ENCODE assay signal across 9 cellular contexts in the genomic region with DNA sequence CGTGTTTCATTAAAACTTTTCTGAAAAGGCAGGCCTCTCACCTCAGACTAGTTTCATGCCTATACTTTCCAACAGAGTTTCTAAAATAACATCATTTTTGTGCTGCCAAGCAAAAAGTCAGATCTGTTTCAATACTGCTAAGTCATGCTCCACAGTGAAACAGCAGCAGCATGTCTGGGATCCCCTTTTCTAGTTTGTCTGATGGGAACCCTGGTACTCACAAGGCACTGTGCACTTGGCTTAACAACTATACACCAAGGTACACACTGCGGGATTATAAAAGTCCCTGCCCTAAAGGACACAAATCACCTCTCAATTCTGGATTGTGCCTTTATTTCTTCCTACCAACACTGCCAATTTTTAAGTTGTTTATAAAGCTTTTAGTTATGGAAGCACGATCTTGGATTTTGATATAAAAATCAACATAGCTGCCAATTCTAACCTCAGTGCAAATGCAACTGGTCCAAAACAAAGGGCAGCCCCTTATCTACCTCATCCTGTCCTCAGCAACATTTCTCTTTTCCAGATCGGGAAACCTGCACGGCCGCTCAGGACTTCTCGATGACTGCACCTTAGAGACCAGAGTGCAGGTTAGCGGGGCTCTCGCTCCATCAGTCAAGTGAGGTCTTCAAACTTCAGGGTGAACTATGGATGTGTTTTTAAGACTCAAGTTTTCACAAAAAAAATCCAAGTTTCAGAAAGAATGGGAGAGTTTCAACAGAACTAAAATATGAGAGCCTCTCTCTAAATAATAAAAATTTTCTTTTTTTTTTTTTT. TPM values are rescaled to one million over a fixed set of nuclear protein-coding genes. Genes with fewer than 3 reads are reported as not detected.
DNase-seq lines count a peak whose midpoint lies in the region; FAIRE-seq and TF ChIP-seq lines count a peak whose summit lies in the region.
"Had no signal": no experiment of that assay in that cellular context is flagged by ENCODE, and none has a peak within 500 bp of the region (broad histone marks: within the 10 kb centered on the region; RNA-seq: fewer than 3 reads in every experiment).

No MANE protein-coding gene starts in this region.

- peak overlapping the region in 1 of 2 donors; percentile 39 for H3K4me3 Mint-ChIP-seq in CD14-positive monocyte

- peaks cover 23% of the 10 kb centered on the region in 2 donors for H3K36me3 Mint-ChIP-seq in CD14-positive monocyte

- 63 to 77% (median 69%) methylated on average over 9 of the region's 9 CpGs for WGBS in small intestine, 3 donors

- TF ChIP-seq CTCF in CD14-positive monocyte (IDR thresholded peaks at IDR 0.05) (no peak), ascending aorta (IDR thresholded peaks at IDR 0.05) (no peak)

- peak overlapping the region; percentile 100 for H3K27ac ChIP-seq in ascending aorta
- H3K27ac ChIP-seq in muscle layer of colon (ENCODE audit: low read depth, low read length), result peak overlapping the region; percentile 96
- H3K27ac ChIP-seq in small intestine (ENCODE audit: low read depth in 1 of 2, low read length in 1 of 2), result no peak overlapping the region

- peak overlapping the region in 6 of 7 donors; percentile 62 to 93 (median 64) for H3K27ac Mint-ChIP-seq in CD14-positive monocyte

- peak overlapping the region in 1 of 2 donors; percentile 97 for H3K4me3 ChIP-seq in ascending aorta
- H3K4me3 ChIP-seq in muscle layer of colon (ENCODE audit: low read depth in 1 of 2, low read length in 2 of 2), result no peak overlapping the region
- H3K4me3 ChIP-seq in small intestine (ENCODE audit: low read depth in 1 of 2, low read length in 2 of 2), result no peak overlapping the region

- peaks cover 38% of the 10 kb centered on the region for H3K4me1 Mint-ChIP-seq in CD14-positive monocyte

- peaks cover 0 to 2% (median 0%) of the 10 kb centered on the region in 3 donors for H3K27me3 Mint-ChIP-seq in CD14-positive monocyte (ENCODE audit: low read depth in 3 of 3)

- H3K9me3 ChIP-seq in ascending aorta (no peaks in the 10 kb centered on the region), muscle layer of colon (ENCODE audit: low read length) (no peaks in the 10 kb centered on the region), small intestine (ENCODE audit: control insufficient read depth, low read depth) (no peaks in the 10 kb centered on the region)

- H3K4me1 ChIP-seq in ascending aorta, result peaks cover 0 to 17% of the 10 kb centered on the region in 2 donors
- H3K4me1 ChIP-seq in muscle layer of colon (ENCODE audit: insufficient read depth, low read length), result peaks cover 27% of the 10 kb centered on the region
- H3K4me1 ChIP-seq in small intestine (ENCODE audit: control insufficient read depth in 2 of 2, insufficient read depth in 1 of 2, low read depth in 1 of 2, low read length in 1 of 2), result peaks cover 2 to 12% of the 10 kb centered on the region in 2 donors

- peaks cover 18 to 19% of the 10 kb centered on the region in 2 donors for H3K36me3 ChIP-seq in ascending aorta
- peaks cover 21% of the 10 kb centered on the region for H3K36me3 ChIP-seq in muscle layer of colon (ENCODE audit: insufficient read depth, low read length)
- peaks cover 4 to 11% of the 10 kb centered on the region in 2 donors for H3K36me3 ChIP-seq in small intestine (ENCODE audit: control insufficient read depth in 2 of 2, insufficient read depth in 2 of 2, low read length in 2 of 2)

- intact Hi-C loops in CD14-positive monocyte (cut with micrococcal nuclease), result loop anchor here in 1 of 2 donors (5.0 to 10.0 kb wide), 2 partner anchors 192 to 215 kb away; a partner anchor contains a TSS
- intact Hi-C loops in ascending aorta (cut with DNase I), result loop anchor here (5.0 to 10.0 kb wide), 5 partner anchors 222 to 1368 kb away; a partner anchor contains a TSS

- no peak overlapping the region for H3K9ac ChIP-seq in muscle layer of colon (ENCODE audit: low read length)

- no peak for FAIRE-seq in small intestine (lab: Jason Lieb, UNC)

- H3K27me3 ChIP-seq in ascending aorta (no peaks in the 10 kb centered on the region), muscle layer of colon (ENCODE audit: control insufficient read depth in 1 of 2, insufficient read depth in 2 of 2, low read length in 2 of 2) (no peaks in the 10 kb centered on the region), small intestine (ENCODE audit: control insufficient read depth in 2 of 2, insufficient read depth in 2 of 2, low read length in 2 of 2) (no peaks in the 10 kb centered on the region)

- DNase-seq in CD14-positive monocyte (ENCODE audit: low spot score), result no peak
- DNase-seq in Kasumi-1 (lab: John Stamatoyannopoulos, UW), result peak; percentile 9
- DNase-seq in ascending aorta (ENCODE audit: low spot score in 2 of 2), result no peak
- DNase-seq in DMS79 treated with DMSO at 0.1 percent for 48 hours (lab: John Stamatoyannopoulos, UW), result no peak
- no peak for DNase-seq in small intestine
- no peak for DNase-seq in activated CD4-positive, CD25-positive, alpha-beta regulatory T cell treated with anti-CD3 and anti-CD28 coated beads, Interleukin-2, amount 50 U/mL, for 72 hours
- no peak for DNase-seq in NCI-H2107 treated with DMSO at 0.1 percent for 48 hours (lab: John Stamatoyannopoulos, UW; ENCODE audit: unreplicated experiment)
- DNase-seq: retina had no signal

- no peaks in the 10 kb centered on the region for H3K9me3 Mint-ChIP-seq in CD14-positive monocyte

RNA-seq across cellular contexts. Expression of a gene that starts 1.7 kb away (rescaled TPM):
- 100 to 1,000 TPM; 163 to 191 TPM for polyA plus RNA-seq in CD14-positive monocyte
- 85.5 TPM for total RNA-seq in ascending aorta
- polyA plus RNA-seq in small intestine, result 100 to 1,000 TPM in 1 of 3 donors, 10 to 100 TPM in 2; 80.5 to 148 (median 82.3) TPM

RNA-seq across cellular contexts. Expression of a gene that starts 52.9 kb away (rescaled TPM):
- polyA plus RNA-seq in CD14-positive monocyte, result 10 to 100 TPM; 29.3 to 44.7 TPM
- total RNA-seq in ascending aorta, result 78.1 TPM
- 10 to 100 TPM; 37.7 to 67.8 (median 62.4) TPM for polyA plus RNA-seq in small intestine

Comparison
In these comparisons a context has a peak if more than half of its experiments do, and no peak if none do; other contexts are left out.
1. DNase-seq: peak in Kasumi-1 (2 of 2); none in CD14-positive monocyte (single experiment), ascending aorta (0 of 2), DMS79 treated with DMSO at 0.1 percent for 48 hours (single experiment), small intestine (single experiment), activated CD4-positive, CD25-positive, alpha-beta regulatory T cell treated with anti-CD3 and anti-CD28 coated beads, Interleukin-2, amount 50 U/mL, for 72 hours (single experiment) and NCI-H2107 treated with DMSO at 0.1 percent for 48 hours (single experiment).
2. H3K27ac ChIP-seq: peak in ascending aorta (2 of 2) and muscle layer of colon (single experiment); none in small intestine (0 of 2).